In the genomic region with DNA sequence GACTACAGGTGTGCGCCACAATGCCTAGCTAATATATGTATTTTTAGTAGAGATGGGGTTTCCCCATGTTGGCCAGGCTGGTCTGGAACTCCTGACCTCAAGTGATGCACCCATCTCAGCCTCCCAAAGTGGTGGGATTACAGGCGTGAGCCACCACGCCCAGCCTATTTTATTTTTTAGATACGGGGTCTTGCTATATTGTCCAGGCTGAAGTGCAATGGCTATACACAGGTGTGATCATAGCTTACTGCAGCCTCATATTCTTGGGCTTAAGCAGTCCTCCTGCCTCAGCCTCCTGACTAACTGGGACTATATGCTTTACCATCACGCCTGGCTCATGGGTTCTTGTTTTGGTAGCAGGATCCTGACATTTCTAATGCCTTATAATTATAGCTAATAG, we compare ENCODE assay signal across 35 cellular contexts.
"Had no signal": no experiment of that assay in that cellular context is flagged by ENCODE, and none has a peak within 500 bp of the region (broad histone marks: within the 10 kb centered on the region; RNA-seq: fewer than 3 reads in every experiment).

No MANE protein-coding gene starts in this region.

- H3K27me3 ChIP-seq: MG63 had no signal

- H3K9me3 ChIP-seq: MG63 had no signal

- DNase-seq: Kasumi-1, MG63, MM.1S, MV-4-11, NCI-H1048, NCI-H1092, NCI-H1092 treated with DMSO at 0.1 percent for 48 hours, NCI-H1105, NCI-H1105 treated with DMSO at 0.1 percent for 48 hours, NCI-H1417, NCI-H1417 treated with DMSO at 0.1 percent for 48 hours, NCI-H1436, NCI-H1436 treated with DMSO at 0.1 percent for 48 hours, NCI-H146, NCI-H1694, NCI-H1694 treated with DMSO at 0.1 percent for 48 hours, NCI-H187, NCI-H187 treated with DMSO at 0.1 percent for 48 hours, NCI-H1930, NCI-H2029, NCI-H2029 treated with DMSO at 0.1 percent for 48 hours, NCI-H2081, NCI-H2081 treated with DMSO at 0.1 percent for 48 hours, NCI-H2107, NCI-H2171, NCI-H2171 treated with DMSO at 0.1 percent for 48 hours, NCI-H2227 treated with DMSO at 0.1 percent for 48 hours, NCI-H226, NCI-H345, NCI-H446, NCI-H446 treated with DMSO at 0.1 percent for 48 hours, NCI-H510A, NCI-H510A treated with DMSO at 0.1 percent for 48 hours, NCI-H524, NCI-H524 treated with DMSO at 0.1 percent for 48 hours had no signal

- H3K4me3 ChIP-seq: MG63 had no signal
